ENCODE assay signal across 26 cellular contexts in genomic region chr5:111645303-111645838, GRCh38.
"Had no signal": no experiment of that assay in that cellular context is flagged by ENCODE, and none has a peak within 500 bp of the region (broad histone marks: within the 10 kb centered on the region; RNA-seq: fewer than 3 reads in every experiment).

No MANE protein-coding gene starts in this region.

- H3K4me3 Mint-ChIP-seq: effector memory CD8-positive, alpha-beta T cell; memory B cell; naive B cell; natural killer cell treated with Interleukin-12 subunit alpha and Interleukin-12 subunit beta and Interleukin-15 and Interleukin-18, amount 100 ng/mL, for 72 hours; neural crest cell; stimulated activated effector memory CD8-positive, alpha-beta T cell treated with anti-CD3 and anti-CD28 coated beads, Interleukin-12 subunit alpha, Interleukin-12 subunit beta, amount 100 ng/mL, for 72 hours; type B pancreatic cell had no signal

- H3K9me3 ChIP-seq: neutrophil, pancreas, right lobe of liver, tibial artery had no signal

- ATAC-seq: effector memory CD8-positive, alpha-beta T cell; left colon; natural killer cell treated with Interleukin-12 subunit alpha and Interleukin-12 subunit beta and Interleukin-15 and Interleukin-18, amount 100 ng/mL, for 72 hours; stimulated activated effector memory CD8-positive, alpha-beta T cell treated with anti-CD3 and anti-CD28 coated beads, Interleukin-12 subunit alpha, Interleukin-12 subunit beta, amount 100 ng/mL, for 72 hours had no signal

- H3K27me3 ChIP-seq: heart right ventricle, neutrophil, pancreas, right lobe of liver, stomach, tibial artery had no signal

- H3K27ac Mint-ChIP-seq: effector memory CD8-positive, alpha-beta T cell; memory B cell; naive B cell; natural killer cell treated with Interleukin-12 subunit alpha and Interleukin-12 subunit beta and Interleukin-15 and Interleukin-18, amount 100 ng/mL, for 72 hours; stimulated activated effector memory CD8-positive, alpha-beta T cell treated with anti-CD3 and anti-CD28 coated beads, Interleukin-12 subunit alpha, Interleukin-12 subunit beta, amount 100 ng/mL, for 72 hours; type B pancreatic cell had no signal

- DNase-seq: cerebellar nuclear complex; cortex of kidney; effector memory CD8-positive, alpha-beta T cell; foreskin melanocyte; glutamatergic neuron; heart right ventricle; hippocampal formation; left colon; naive B cell; retina; right lobe of liver; stimulated activated CD4-positive, alpha-beta T cell treated with anti-CD3 and anti-CD28 coated beads, Interleukin-12 subunit alpha, Interleukin-12 subunit beta, amount 100 ng/mL, for 4 hours; stimulated activated CD4-positive, alpha-beta T cell treated with anti-CD3 and anti-CD28 coated beads, Interleukin-2, amount 100 ng/mL, for 24 hours; stimulated activated CD4-positive, alpha-beta T cell treated with anti-CD3 and anti-CD28 coated beads, Interleukin-4, amount 100 ng/mL, for 24 hours; stimulated activated naive CD4-positive, alpha-beta T cell treated with Interleukin-2 at 50 U/mL for 16 hours; stomach; tibial artery had no signal

- H3K27ac ChIP-seq: heart right ventricle, neutrophil, pancreas, right lobe of liver, stomach, tibial artery had no signal

- H3K4me3 ChIP-seq: heart right ventricle, lung, pancreas, right lobe of liver, smooth muscle cell, stomach, tibial artery had no signal

- H3K4me1 ChIP-seq: pancreas had no signal

- H3K36me3 Mint-ChIP-seq: memory B cell; naive B cell; natural killer cell treated with Interleukin-12 subunit alpha and Interleukin-12 subunit beta and Interleukin-15 and Interleukin-18, amount 100 ng/mL, for 72 hours; stimulated activated effector memory CD8-positive, alpha-beta T cell treated with anti-CD3 and anti-CD28 coated beads, Interleukin-12 subunit alpha, Interleukin-12 subunit beta, amount 100 ng/mL, for 72 hours; type B pancreatic cell had no signal

- H3K36me3 ChIP-seq: heart right ventricle, neutrophil, pancreas, right lobe of liver, stomach, tibial artery had no signal

- H3K4me1 Mint-ChIP-seq: memory B cell; naive B cell; neural crest cell; stimulated activated effector memory CD8-positive, alpha-beta T cell treated with anti-CD3 and anti-CD28 coated beads, Interleukin-12 subunit alpha, Interleukin-12 subunit beta, amount 100 ng/mL, for 72 hours had no signal

- H3K9me3 Mint-ChIP-seq: effector memory CD8-positive, alpha-beta T cell; natural killer cell treated with Interleukin-12 subunit alpha and Interleukin-12 subunit beta and Interleukin-15 and Interleukin-18, amount 100 ng/mL, for 72 hours; stimulated activated effector memory CD8-positive, alpha-beta T cell treated with anti-CD3 and anti-CD28 coated beads, Interleukin-12 subunit alpha, Interleukin-12 subunit beta, amount 100 ng/mL, for 72 hours; type B pancreatic cell had no signal
